1 cellular context compared by ENCODE assay signal in genomic region chr14:60647081-60647836, GRCh38.
TF ChIP-seq lines count a peak whose summit lies in the region.

No MANE protein-coding gene starts in this region.

TF ChIP-seq in HCT116, 20 proteins besides CTCF, POLR2A, EP300 and RAD21 (continued from another document):
- TF ChIP-seq ELF1 (IDR thresholded peaks at IDR 0.05; ENCODE audit: borderline replicate concordance, low read depth) (no peak), REST (IDR thresholded peaks at IDR 0.05; ENCODE audit: low read depth) (no peak), POLR2AphosphoS5 (IDR thresholded peaks at IDR 0.05; ENCODE audit: low read depth, low read length) (no peak), ZFX (IDR thresholded peaks at IDR 0.05) (no peak), EZH2 (IDR thresholded peaks at IDR 0.05) (no peak), SRF (IDR thresholded peaks at IDR 0.05; ENCODE audit: low read depth) (no peak), FOSL1 (IDR thresholded peaks at IDR 0.05; ENCODE audit: low read depth) (no peak)
